Comparison of ENCODE assay signal across 1 cellular context in the genomic region with DNA sequence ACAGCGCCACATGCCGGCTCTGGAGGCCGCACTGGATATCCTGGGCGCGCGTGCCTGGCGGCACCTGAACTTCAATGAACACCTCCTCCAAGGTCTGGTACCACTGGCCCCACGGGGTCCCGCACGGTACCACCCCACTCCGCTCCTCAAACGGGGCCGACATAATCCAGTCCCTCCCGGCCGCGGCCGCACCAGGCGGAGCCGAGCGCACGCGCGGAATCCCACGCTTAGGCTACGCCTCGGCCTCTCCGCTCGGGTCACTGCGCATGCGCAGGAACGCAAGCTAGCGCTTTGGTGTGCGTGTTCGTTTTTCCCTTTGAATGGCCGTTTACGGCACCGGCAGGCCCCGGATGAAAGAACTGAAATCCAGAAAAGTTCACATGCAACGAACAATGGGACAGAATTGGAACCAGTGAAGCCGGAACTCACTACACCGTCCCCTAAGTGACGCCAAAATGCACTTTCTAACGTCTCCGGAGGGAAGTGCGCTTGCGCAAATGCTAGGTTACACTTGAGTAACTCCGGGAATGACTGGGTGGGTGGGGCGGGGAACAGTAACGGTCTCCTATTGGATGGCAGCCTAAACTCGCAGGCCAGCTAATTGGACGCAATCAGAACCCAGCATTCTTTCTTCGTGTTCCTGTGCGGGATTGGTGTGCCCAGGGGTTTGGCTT.
A peak's percentile ranks its signal among the peaks of the same experiment; 100 is the strongest.
TF ChIP-seq lines count a peak whose summit lies in the region.

A gene with protein sequence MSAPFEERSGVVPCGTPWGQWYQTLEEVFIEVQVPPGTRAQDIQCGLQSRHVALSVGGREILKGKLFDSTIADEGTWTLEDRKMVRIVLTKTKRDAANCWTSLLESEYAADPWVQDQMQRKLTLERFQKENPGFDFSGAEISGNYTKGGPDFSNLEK (minus strand): TSS at position 215 of the 674 bp plus-strand sequence. CDS start 52 bp downstream, at position 163.

TF ChIP-seq in HepG2, 621 proteins besides CTCF, POLR2A, EP300 and RAD21 (continued from another document and continues in another):
- TF ChIP-seq, protein P1, sequence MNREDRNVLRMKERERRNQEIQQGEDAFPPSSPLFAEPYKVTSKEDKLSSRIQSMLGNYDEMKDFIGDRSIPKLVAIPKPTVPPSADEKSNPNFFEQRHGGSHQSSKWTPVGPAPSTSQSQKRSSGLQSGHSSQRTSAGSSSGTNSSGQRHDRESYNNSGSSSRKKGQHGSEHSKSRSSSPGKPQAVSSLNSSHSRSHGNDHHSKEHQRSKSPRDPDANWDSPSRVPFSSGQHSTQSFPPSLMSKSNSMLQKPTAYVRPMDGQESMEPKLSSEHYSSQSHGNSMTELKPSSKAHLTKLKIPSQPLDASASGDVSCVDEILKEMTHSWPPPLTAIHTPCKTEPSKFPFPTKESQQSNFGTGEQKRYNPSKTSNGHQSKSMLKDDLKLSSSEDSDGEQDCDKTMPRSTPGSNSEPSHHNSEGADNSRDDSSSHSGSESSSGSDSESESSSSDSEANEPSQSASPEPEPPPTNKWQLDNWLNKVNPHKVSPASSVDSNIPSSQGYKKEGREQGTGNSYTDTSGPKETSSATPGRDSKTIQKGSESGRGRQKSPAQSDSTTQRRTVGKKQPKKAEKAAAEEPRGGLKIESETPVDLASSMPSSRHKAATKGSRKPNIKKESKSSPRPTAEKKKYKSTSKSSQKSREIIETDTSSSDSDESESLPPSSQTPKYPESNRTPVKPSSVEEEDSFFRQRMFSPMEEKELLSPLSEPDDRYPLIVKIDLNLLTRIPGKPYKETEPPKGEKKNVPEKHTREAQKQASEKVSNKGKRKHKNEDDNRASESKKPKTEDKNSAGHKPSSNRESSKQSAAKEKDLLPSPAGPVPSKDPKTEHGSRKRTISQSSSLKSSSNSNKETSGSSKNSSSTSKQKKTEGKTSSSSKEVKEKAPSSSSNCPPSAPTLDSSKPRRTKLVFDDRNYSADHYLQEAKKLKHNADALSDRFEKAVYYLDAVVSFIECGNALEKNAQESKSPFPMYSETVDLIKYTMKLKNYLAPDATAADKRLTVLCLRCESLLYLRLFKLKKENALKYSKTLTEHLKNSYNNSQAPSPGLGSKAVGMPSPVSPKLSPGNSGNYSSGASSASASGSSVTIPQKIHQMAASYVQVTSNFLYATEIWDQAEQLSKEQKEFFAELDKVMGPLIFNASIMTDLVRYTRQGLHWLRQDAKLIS (CRISPR knock-in tag; IDR thresholded peaks at IDR 0.05), result 0 out of 2 replicates have a peak, but pooled peaks have one; percentile 76
- TF ChIP-seq KLF16 (CRISPR knock-in tag; IDR thresholded peaks at IDR 0.05), result 0 out of 4 replicates have a peak, but pooled peaks of 1 of the 2 experiments have one; percentile 54
- peak; percentile 81 for TF ChIP-seq ZNF510 (CRISPR knock-in tag; IDR thresholded peaks at IDR 0.05; ENCODE audit: low read depth)
- TF ChIP-seq, protein P2, sequence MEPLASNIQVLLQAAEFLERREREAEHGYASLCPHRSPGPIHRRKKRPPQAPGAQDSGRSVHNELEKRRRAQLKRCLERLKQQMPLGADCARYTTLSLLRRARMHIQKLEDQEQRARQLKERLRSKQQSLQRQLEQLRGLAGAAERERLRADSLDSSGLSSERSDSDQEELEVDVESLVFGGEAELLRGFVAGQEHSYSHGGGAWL (CRISPR knock-in tag; IDR thresholded peaks at IDR 0.05), result peak; percentile 75
- TF ChIP-seq CAMTA2 (CRISPR knock-in tag; IDR thresholded peaks at IDR 0.05; ENCODE audit: borderline replicate concordance), result no peak
- 0 out of 2 replicates have a peak, but pooled peaks have one; percentile 34 for TF ChIP-seq KLF9 (CRISPR knock-in tag; IDR thresholded peaks at IDR 0.05; ENCODE audit: low read depth)
- TF ChIP-seq SATB2 (CRISPR knock-in tag; IDR thresholded peaks at IDR 0.05), result 0 out of 2 replicates have a peak, but pooled peaks have one; percentile 60
- TF ChIP-seq, protein P3, sequence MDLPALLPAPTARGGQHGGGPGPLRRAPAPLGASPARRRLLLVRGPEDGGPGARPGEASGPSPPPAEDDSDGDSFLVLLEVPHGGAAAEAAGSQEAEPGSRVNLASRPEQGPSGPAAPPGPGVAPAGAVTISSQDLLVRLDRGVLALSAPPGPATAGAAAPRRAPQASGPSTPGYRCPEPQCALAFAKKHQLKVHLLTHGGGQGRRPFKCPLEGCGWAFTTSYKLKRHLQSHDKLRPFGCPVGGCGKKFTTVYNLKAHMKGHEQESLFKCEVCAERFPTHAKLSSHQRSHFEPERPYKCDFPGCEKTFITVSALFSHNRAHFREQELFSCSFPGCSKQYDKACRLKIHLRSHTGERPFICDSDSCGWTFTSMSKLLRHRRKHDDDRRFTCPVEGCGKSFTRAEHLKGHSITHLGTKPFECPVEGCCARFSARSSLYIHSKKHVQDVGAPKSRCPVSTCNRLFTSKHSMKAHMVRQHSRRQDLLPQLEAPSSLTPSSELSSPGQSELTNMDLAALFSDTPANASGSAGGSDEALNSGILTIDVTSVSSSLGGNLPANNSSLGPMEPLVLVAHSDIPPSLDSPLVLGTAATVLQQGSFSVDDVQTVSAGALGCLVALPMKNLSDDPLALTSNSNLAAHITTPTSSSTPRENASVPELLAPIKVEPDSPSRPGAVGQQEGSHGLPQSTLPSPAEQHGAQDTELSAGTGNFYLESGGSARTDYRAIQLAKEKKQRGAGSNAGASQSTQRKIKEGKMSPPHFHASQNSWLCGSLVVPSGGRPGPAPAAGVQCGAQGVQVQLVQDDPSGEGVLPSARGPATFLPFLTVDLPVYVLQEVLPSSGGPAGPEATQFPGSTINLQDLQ (CRISPR knock-in tag; IDR thresholded peaks at IDR 0.05), result peak; percentile 86
- TF ChIP-seq, protein P4, sequence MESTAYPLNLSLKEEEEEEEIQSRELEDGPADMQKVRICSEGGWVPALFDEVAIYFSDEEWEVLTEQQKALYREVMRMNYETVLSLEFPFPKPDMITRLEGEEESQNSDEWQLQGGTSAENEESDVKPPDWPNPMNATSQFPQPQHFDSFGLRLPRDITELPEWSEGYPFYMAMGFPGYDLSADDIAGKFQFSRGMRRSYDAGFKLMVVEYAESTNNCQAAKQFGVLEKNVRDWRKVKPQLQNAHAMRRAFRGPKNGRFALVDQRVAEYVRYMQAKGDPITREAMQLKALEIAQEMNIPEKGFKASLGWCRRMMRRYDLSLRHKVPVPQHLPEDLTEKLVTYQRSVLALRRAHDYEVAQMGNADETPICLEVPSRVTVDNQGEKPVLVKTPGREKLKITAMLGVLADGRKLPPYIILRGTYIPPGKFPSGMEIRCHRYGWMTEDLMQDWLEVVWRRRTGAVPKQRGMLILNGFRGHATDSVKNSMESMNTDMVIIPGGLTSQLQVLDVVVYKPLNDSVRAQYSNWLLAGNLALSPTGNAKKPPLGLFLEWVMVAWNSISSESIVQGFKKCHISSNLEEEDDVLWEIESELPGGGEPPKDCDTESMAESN (CRISPR knock-in tag; conservative IDR thresholded peaks at IDR 0.05), result peak; percentile 84
- TF ChIP-seq, protein P5, sequence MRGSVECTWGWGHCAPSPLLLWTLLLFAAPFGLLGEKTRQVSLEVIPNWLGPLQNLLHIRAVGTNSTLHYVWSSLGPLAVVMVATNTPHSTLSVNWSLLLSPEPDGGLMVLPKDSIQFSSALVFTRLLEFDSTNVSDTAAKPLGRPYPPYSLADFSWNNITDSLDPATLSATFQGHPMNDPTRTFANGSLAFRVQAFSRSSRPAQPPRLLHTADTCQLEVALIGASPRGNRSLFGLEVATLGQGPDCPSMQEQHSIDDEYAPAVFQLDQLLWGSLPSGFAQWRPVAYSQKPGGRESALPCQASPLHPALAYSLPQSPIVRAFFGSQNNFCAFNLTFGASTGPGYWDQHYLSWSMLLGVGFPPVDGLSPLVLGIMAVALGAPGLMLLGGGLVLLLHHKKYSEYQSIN (CRISPR knock-in tag; IDR thresholded peaks at IDR 0.05; ENCODE audit: borderline replicate concordance), result no peak
- peak; percentile 83; the same call in 1 of the 2 replicates for TF ChIP-seq FOXC1 (CRISPR knock-in tag; IDR thresholded peaks at IDR 0.05; ENCODE audit: borderline replicate concordance)
- TF ChIP-seq, protein P6, sequence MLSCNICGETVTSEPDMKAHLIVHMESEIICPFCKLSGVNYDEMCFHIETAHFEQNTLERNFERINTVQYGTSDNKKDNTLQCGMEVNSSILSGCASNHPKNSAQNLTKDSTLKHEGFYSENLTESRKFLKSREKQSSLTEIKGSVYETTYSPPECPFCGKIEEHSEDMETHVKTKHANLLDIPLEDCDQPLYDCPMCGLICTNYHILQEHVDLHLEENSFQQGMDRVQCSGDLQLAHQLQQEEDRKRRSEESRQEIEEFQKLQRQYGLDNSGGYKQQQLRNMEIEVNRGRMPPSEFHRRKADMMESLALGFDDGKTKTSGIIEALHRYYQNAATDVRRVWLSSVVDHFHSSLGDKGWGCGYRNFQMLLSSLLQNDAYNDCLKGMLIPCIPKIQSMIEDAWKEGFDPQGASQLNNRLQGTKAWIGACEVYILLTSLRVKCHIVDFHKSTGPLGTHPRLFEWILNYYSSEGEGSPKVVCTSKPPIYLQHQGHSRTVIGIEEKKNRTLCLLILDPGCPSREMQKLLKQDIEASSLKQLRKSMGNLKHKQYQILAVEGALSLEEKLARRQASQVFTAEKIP (CRISPR knock-in tag; IDR thresholded peaks at IDR 0.05; ENCODE audit: borderline replicate concordance), result no peak
- TF ChIP-seq SKI (IDR thresholded peaks at IDR 0.05; ENCODE audit: partially characterized antibody), result no peak
- no peak for TF ChIP-seq SRF (IDR thresholded peaks at IDR 0.05; ENCODE audit: low read depth, low read length)
- TF ChIP-seq YY1 (IDR thresholded peaks at IDR 0.05; ENCODE audit: insufficient read depth, insufficient replicate concordance, low read depth, low read length), result no peak
- TF ChIP-seq ZNF577 (CRISPR knock-in tag; IDR thresholded peaks at IDR 0.05; ENCODE audit: borderline replicate concordance, low read depth), result no peak
- TF ChIP-seq KMT2A (CRISPR knock-in tag; IDR thresholded peaks at IDR 0.05), result peak; percentile 85
- TF ChIP-seq, protein P7, sequence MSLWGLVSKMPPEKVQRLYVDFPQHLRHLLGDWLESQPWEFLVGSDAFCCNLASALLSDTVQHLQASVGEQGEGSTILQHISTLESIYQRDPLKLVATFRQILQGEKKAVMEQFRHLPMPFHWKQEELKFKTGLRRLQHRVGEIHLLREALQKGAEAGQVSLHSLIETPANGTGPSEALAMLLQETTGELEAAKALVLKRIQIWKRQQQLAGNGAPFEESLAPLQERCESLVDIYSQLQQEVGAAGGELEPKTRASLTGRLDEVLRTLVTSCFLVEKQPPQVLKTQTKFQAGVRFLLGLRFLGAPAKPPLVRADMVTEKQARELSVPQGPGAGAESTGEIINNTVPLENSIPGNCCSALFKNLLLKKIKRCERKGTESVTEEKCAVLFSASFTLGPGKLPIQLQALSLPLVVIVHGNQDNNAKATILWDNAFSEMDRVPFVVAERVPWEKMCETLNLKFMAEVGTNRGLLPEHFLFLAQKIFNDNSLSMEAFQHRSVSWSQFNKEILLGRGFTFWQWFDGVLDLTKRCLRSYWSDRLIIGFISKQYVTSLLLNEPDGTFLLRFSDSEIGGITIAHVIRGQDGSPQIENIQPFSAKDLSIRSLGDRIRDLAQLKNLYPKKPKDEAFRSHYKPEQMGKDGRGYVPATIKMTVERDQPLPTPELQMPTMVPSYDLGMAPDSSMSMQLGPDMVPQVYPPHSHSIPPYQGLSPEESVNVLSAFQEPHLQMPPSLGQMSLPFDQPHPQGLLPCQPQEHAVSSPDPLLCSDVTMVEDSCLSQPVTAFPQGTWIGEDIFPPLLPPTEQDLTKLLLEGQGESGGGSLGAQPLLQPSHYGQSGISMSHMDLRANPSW (CRISPR knock-in tag; IDR thresholded peaks at IDR 0.05; ENCODE audit: borderline replicate concordance), result no peak; the same call in 1 of the 2 replicates
- TF ChIP-seq, protein P8, sequence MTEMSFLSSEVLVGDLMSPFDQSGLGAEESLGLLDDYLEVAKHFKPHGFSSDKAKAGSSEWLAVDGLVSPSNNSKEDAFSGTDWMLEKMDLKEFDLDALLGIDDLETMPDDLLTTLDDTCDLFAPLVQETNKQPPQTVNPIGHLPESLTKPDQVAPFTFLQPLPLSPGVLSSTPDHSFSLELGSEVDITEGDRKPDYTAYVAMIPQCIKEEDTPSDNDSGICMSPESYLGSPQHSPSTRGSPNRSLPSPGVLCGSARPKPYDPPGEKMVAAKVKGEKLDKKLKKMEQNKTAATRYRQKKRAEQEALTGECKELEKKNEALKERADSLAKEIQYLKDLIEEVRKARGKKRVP (CRISPR knock-in tag; IDR thresholded peaks at IDR 0.05), result no peak; a peak in 1 of 4 replicates
- TF ChIP-seq, protein P9, sequence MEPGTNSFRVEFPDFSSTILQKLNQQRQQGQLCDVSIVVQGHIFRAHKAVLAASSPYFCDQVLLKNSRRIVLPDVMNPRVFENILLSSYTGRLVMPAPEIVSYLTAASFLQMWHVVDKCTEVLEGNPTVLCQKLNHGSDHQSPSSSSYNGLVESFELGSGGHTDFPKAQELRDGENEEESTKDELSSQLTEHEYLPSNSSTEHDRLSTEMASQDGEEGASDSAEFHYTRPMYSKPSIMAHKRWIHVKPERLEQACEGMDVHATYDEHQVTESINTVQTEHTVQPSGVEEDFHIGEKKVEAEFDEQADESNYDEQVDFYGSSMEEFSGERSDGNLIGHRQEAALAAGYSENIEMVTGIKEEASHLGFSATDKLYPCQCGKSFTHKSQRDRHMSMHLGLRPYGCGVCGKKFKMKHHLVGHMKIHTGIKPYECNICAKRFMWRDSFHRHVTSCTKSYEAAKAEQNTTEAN (CRISPR knock-in tag; conservative IDR thresholded peaks at IDR 0.05), result no peak; the same call in none of the 2 replicates
- peak; percentile 18 for TF ChIP-seq FOXA3 (CRISPR knock-in tag; IDR thresholded peaks at IDR 0.05)
- TF ChIP-seq MBNL3 (CRISPR knock-in tag; conservative IDR thresholded peaks at IDR 0.05), result no peak
- TF ChIP-seq ETV5 (CRISPR knock-in tag; IDR thresholded peaks at IDR 0.05; ENCODE audit: borderline replicate concordance), result no peak; the same call in none of the 2 replicates
- TF ChIP-seq YEATS2 (CRISPR knock-in tag; IDR thresholded peaks at IDR 0.05; ENCODE audit: borderline replicate concordance), result peak; percentile 77; the same call in 1 of the 2 replicates
- TF ChIP-seq NFE2 (CRISPR knock-in tag; IDR thresholded peaks at IDR 0.05), result no peak
- TF ChIP-seq, protein P10, sequence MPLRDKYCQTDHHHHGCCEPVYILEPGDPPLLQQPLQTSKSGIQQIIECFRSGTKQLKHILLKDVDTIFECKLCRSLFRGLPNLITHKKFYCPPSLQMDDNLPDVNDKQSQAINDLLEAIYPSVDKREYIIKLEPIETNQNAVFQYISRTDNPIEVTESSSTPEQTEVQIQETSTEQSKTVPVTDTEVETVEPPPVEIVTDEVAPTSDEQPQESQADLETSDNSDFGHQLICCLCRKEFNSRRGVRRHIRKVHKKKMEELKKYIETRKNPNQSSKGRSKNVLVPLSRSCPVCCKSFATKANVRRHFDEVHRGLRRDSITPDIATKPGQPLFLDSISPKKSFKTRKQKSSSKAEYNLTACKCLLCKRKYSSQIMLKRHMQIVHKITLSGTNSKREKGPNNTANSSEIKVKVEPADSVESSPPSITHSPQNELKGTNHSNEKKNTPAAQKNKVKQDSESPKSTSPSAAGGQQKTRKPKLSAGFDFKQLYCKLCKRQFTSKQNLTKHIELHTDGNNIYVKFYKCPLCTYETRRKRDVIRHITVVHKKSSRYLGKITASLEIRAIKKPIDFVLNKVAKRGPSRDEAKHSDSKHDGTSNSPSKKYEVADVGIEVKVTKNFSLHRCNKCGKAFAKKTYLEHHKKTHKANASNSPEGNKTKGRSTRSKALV (CRISPR knock-in tag; IDR thresholded peaks at IDR 0.05), result peak; percentile 74; the same call in 1 of the 2 replicates
- TF ChIP-seq, protein P11, sequence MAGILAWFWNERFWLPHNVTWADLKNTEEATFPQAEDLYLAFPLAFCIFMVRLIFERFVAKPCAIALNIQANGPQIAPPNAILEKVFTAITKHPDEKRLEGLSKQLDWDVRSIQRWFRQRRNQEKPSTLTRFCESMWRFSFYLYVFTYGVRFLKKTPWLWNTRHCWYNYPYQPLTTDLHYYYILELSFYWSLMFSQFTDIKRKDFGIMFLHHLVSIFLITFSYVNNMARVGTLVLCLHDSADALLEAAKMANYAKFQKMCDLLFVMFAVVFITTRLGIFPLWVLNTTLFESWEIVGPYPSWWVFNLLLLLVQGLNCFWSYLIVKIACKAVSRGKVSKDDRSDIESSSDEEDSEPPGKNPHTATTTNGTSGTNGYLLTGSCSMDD (CRISPR knock-in tag; IDR thresholded peaks at IDR 0.05), result no peak
- no peak for TF ChIP-seq SIX1 (CRISPR knock-in tag; IDR thresholded peaks at IDR 0.05; ENCODE audit: borderline replicate concordance)
- peak; percentile 92 for TF ChIP-seq TMF1 (CRISPR knock-in tag; IDR thresholded peaks at IDR 0.05; ENCODE audit: low read depth)
